ENCODE assay signal across 27 cellular contexts in the genomic region with DNA sequence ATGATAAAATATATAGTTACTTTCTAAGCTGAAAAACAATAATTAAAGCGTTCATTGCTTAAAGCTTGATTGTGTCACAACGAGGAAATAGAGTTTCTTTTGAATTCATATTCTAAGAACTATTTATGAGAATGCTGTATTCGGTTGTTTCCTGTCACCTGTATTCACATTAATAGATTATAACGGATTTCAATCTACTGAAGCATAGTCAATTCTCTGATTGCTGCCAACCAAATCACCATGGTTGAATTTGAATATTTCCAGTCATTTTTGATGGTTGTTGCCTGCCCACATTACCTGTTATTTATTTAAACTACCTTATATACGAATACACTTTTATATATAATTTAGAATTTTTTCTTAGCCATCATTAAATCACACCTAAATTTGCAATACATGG. TPM values are rescaled to one million over a fixed set of nuclear protein-coding genes. Genes with fewer than 3 reads are reported as not detected.
DNase-seq lines count a peak whose midpoint lies in the region; ATAC-seq, FAIRE-seq and TF ChIP-seq lines count a peak whose summit lies in the region.
"Had no signal": no experiment of that assay in that cellular context is flagged by ENCODE, and none has a peak within 500 bp of the region (broad histone marks: within the 10 kb centered on the region; RNA-seq: fewer than 3 reads in every experiment).

No MANE protein-coding gene starts in this region.

- H3K27ac ChIP-seq in A549 (no peak overlapping the region), K562 (ENCODE audit: extremely low read depth, low read depth, low read length) (no peak overlapping the region), psoas muscle (no peak overlapping the region)
- H3K27ac ChIP-seq in CD4-positive, alpha-beta T cell (ENCODE audit: low read depth, low read length) = no peak overlapping the region
- H3K27ac ChIP-seq: SJSA1 had no signal

- no peaks in the 10 kb centered on the region for H3K4me1 ChIP-seq in A549
- H3K4me1 ChIP-seq in K562 (replicated peaks in 1 of 2; ENCODE audit: control insufficient read depth in 2 of 2, insufficient read depth in 2 of 2, low read length in 2 of 2) = peaks cover 4 to 5% of the 10 kb centered on the region in 2 experiments; a peak in 4 of 5 replicates
- H3K4me1 ChIP-seq in psoas muscle = no peaks in the 10 kb centered on the region
- H3K4me1 ChIP-seq: HAP-1, SJSA1 had no signal

- intact Hi-C loops in CD4-positive, alpha-beta T cell (cut with DNase I, micrococcal nuclease) = no loop called here
- intact Hi-C loops in K562 (cut with micrococcal nuclease) (no loop called here), psoas muscle (cut with DNase I) (no loop called here)

- no peak for TF ChIP-seq CTCF in A549 (IDR thresholded peaks at IDR 0.05)
- TF ChIP-seq CTCF in CD4-positive, alpha-beta T cell (IDR thresholded peaks at IDR 0.05) = no peak
- no peak for TF ChIP-seq CTCF in K562 (IDR thresholded peaks at IDR 0.05 in 2 of 3, conservative IDR thresholded peaks at IDR 0.05 in 1 of 3; ENCODE audit: insufficient read depth in 2 of 3, low read depth in 1 of 3, low read length in 3 of 3)
- TF ChIP-seq CTCF in psoas muscle (IDR thresholded peaks at IDR 0.05) = no peak

- CTCF ChIA-PET in activated naive CD4-positive, alpha-beta T cell treated with anti-CD3 and anti-CD28 coated beads, Interleukin-2, amount 10 ng/mL, durations not matched to agents 7 days and 5 days (lab: Charles Lee) = no interaction called here
- CTCF ChIA-PET in A549 (lab: Yijun Ruan, JAX) = no interaction called here
- CTCF ChIA-PET in CD4-positive, alpha-beta T cell (lab: Charles Lee) = interaction anchor here (1.2 kb wide), 1 partner anchor 46 kb away, joined by 3 read pairs; no protein-coding TSS in a partner anchor
- CTCF ChIA-PET in K562 (lab: Yijun Ruan, JAX; ENCODE audit: low intra/inter-chr PET ratio) = no interaction called here

- H3K79me2 ChIP-seq in K562 (ENCODE audit: control insufficient read depth, insufficient read depth, low read length) = no peaks in the 10 kb centered on the region

- no peak for TF ChIP-seq EP300 in A549 (IDR thresholded peaks at IDR 0.05)
- no peak for TF ChIP-seq EP300 in K562 (IDR thresholded peaks at IDR 0.05; ENCODE audit: low read length)

- H3K4me2 ChIP-seq in A549 = no peak overlapping the region
- no peak overlapping the region for H3K4me2 ChIP-seq in K562 (ENCODE audit: insufficient read depth, low read length)

- H4K20me1 ChIP-seq in K562 (replicated peaks; ENCODE audit: control insufficient read depth, insufficient read depth, low read length) = no peaks in the 10 kb centered on the region; the same call in 1 of the 2 replicates

- peaks cover 89% of the 10 kb centered on the region for H3K4me1 Mint-ChIP-seq in activated naive CD4-positive, alpha-beta T cell treated with anti-CD3 and anti-CD28 coated beads, Interleukin-2, amount 10 ng/mL, durations not matched to agents 7 days and 5 days
- H3K4me1 Mint-ChIP-seq in CD4-positive, alpha-beta T cell (ENCODE audit: low read depth) = peaks cover 73% of the 10 kb centered on the region

- WGBS in A549 (ENCODE audit: missing lambda C conversion rate) = 18% methylated on average over 5 of the region's 5 CpGs
- 7% methylated on average over 5 of the region's 5 CpGs for WGBS in K562 (ENCODE audit: insufficient coverage, low coverage, missing lambda C conversion rate)
- WGBS in psoas muscle, 3 donors = 89 to 93% (median 91%) methylated on average over 5 of the region's 5 CpGs

- H3K36me3 ChIP-seq in K562 (ENCODE audit: control insufficient read depth, insufficient read depth, low read length) (no peaks in the 10 kb centered on the region), psoas muscle (ENCODE audit: insufficient read depth in 1 of 2, low read depth in 1 of 2) (no peaks in the 10 kb centered on the region)
- H3K36me3 ChIP-seq: HAP-1, SJSA1 had no signal

- H3K4me3 ChIP-seq in A549 = no peak overlapping the region
- no peak overlapping the region for H3K4me3 ChIP-seq in K562
- no peak overlapping the region for H3K4me3 ChIP-seq in psoas muscle
- H3K4me3 ChIP-seq: HAP-1, SJSA1 had no signal

- H3K9me1 ChIP-seq in K562 (ENCODE audit: control insufficient read depth, insufficient read depth, low read length) = no peaks in the 10 kb centered on the region

- TF ChIP-seq POLR2A in A549 (IDR thresholded peaks at IDR 0.05; ENCODE audit: low read length) (no peak), K562 (conservative IDR thresholded peaks at IDR 0.05) (no peak)

- BruUV-seq in K562 (replicated peaks; lab: Mats Ljungman, UMichigan) = no TSS peak

- FAIRE-seq in A549 (lab: Jason Lieb, UNC) = no peak
- no peak for FAIRE-seq in K562 (lab: Jason Lieb, UNC)
- FAIRE-seq: GM12891 had no signal

- peaks cover 5% of the 10 kb centered on the region for H3K9me3 Mint-ChIP-seq in activated naive CD4-positive, alpha-beta T cell treated with anti-CD3 and anti-CD28 coated beads, Interleukin-2, amount 10 ng/mL, durations not matched to agents 7 days and 5 days
- H3K9me3 Mint-ChIP-seq in CD4-positive, alpha-beta T cell = no peaks in the 10 kb centered on the region
- H3K9me3 Mint-ChIP-seq: HFFc6 had no signal

- H3K27me3 Mint-ChIP-seq in activated naive CD4-positive, alpha-beta T cell treated with anti-CD3 and anti-CD28 coated beads, Interleukin-2, amount 10 ng/mL, durations not matched to agents 7 days and 5 days = no peaks in the 10 kb centered on the region
- H3K27me3 Mint-ChIP-seq in CD4-positive, alpha-beta T cell = no peaks in the 10 kb centered on the region

- in situ Hi-C loops in K562 (cut with MboI) = no loop called here

- peaks cover 78% of the 10 kb centered on the region for H3K36me3 Mint-ChIP-seq in activated naive CD4-positive, alpha-beta T cell treated with anti-CD3 and anti-CD28 coated beads, Interleukin-2, amount 10 ng/mL, durations not matched to agents 7 days and 5 days
- H3K36me3 Mint-ChIP-seq in CD4-positive, alpha-beta T cell (ENCODE audit: low read depth) = no peaks in the 10 kb centered on the region

- TF ChIP-seq RAD21 in A549 (conservative IDR thresholded peaks at IDR 0.05 in 1 of 2, IDR thresholded peaks at IDR 0.05 in 1 of 2) (no peak), K562 (CRISPR knock-in tag; conservative IDR thresholded peaks at IDR 0.05 in 1 of 2, IDR thresholded peaks at IDR 0.05 in 1 of 2) (no peak)

- H2AFZ ChIP-seq in K562 (ENCODE audit: low read depth, low read length) = no peak overlapping the region

- H3K4me3 Mint-ChIP-seq in activated naive CD4-positive, alpha-beta T cell treated with anti-CD3 and anti-CD28 coated beads, Interleukin-2, amount 10 ng/mL, durations not matched to agents 7 days and 5 days = no peak overlapping the region
- no peak overlapping the region for H3K4me3 Mint-ChIP-seq in CD4-positive, alpha-beta T cell
- H3K4me3 Mint-ChIP-seq: HFFc6 had no signal

- peak overlapping the region; percentile 26 for H3K27ac Mint-ChIP-seq in activated naive CD4-positive, alpha-beta T cell treated with anti-CD3 and anti-CD28 coated beads, Interleukin-2, amount 10 ng/mL, durations not matched to agents 7 days and 5 days
- H3K27ac Mint-ChIP-seq in CD4-positive, alpha-beta T cell = peak overlapping the region; percentile 83
- H3K27ac Mint-ChIP-seq: HFFc6 had no signal

- no peak overlapping the region for H3K9ac ChIP-seq in K562 (ENCODE audit: insufficient read depth in 1 of 2, low read depth in 2 of 2, low read length in 2 of 2)

- DNase-seq in activated naive CD4-positive, alpha-beta T cell treated with anti-CD3 and anti-CD28 coated beads, Interleukin-2, amount 10 ng/mL, durations not matched to agents 7 days and 5 days = no peak
- DNase-seq in activated naive CD4-positive, alpha-beta T cell (lab: John Stamatoyannopoulos, UW) = no peak
- no peak for DNase-seq in A549 (ENCODE audit: low read depth in 1 of 2, low spot score in 1 of 2)
- DNase-seq in CD4-positive, alpha-beta T cell = no peak
- no peak for DNase-seq in K562 (ENCODE audit: extremely low read depth in 1 of 4, low spot score in 3 of 4)
- DNase-seq in HT-29 (ENCODE audit: low spot score) = no peak
- DNase-seq in psoas muscle = no peak
- DNase-seq: C1 segment of cervical spinal cord, Calu3, DMS79 treated with DMSO at 0.1 percent for 48 hours, GF-D8, GOT3, HFFc6, Karpas-422, NCI-H1092, NCI-H1417 treated with DMSO at 0.1 percent for 48 hours, NCI-H1694 treated with DMSO at 0.1 percent for 48 hours, NCI-H2081, NCI-H2227 treated with DMSO at 0.1 percent for 48 hours, NCI-H526 treated with DMSO at 0.1 percent for 48 hours, Right ventricle myocardium superior, RPMI8226 had no signal

- no peak for ATAC-seq in A549
- no peak for ATAC-seq in CD4-positive, alpha-beta T cell (ENCODE audit: poor library complexity)
- no peak for ATAC-seq in K562
- no peak for ATAC-seq in psoas muscle

- POLR2A ChIA-PET in A549 (lab: Yijun Ruan, JAX) (no interaction called here), K562 (lab: Yijun Ruan, JAX) (no interaction called here)
- POLR2A ChIA-PET in CD4-positive, alpha-beta T cell (lab: Charles Lee) = interaction anchor here (0.6 to 1.4 kb wide), 2 partner anchors 46 to 340 kb away, joined by 3 to 4 read pairs; no protein-coding TSS in a partner anchor

- H3K9me3 ChIP-seq in A549 (peaks cover 6% of the 10 kb centered on the region; the same call in 1 of the 3 replicates), K562 (replicated peaks; ENCODE audit: control insufficient read depth, insufficient read depth, low read depth, low read length) (no peaks in the 10 kb centered on the region), psoas muscle (peaks cover 5% of the 10 kb centered on the region)
- no peaks in the 10 kb centered on the region for H3K9me3 ChIP-seq in CD4-positive, alpha-beta T cell (ENCODE audit: control insufficient read depth, low read length)
- H3K9me3 ChIP-seq: HAP-1, SJSA1 had no signal

- H3K27me3 ChIP-seq in CD4-positive, alpha-beta T cell (ENCODE audit: control insufficient read depth, insufficient read depth, low read length) = no peaks in the 10 kb centered on the region
- H3K27me3 ChIP-seq in K562 (ENCODE audit: control insufficient read depth in 2 of 2, insufficient read depth in 2 of 2, low read length in 2 of 2) (peaks cover 7 to 12% of the 10 kb centered on the region in 2 experiments), psoas muscle (ENCODE audit: insufficient read depth in 3 of 3, low read length in 2 of 3) (no peaks in the 10 kb centered on the region)

RNA-seq across cellular contexts. Expression of a gene that starts 22.0 kb away (rescaled TPM):
- not detected in 2 replicates for polyA plus RNA-seq in A549 (2011; rRNA removed)
- not detected in 2 replicates for polyA plus RNA-seq in A549 (2012; cell fraction: cytosol; rRNA removed)
- polyA plus RNA-seq in A549 (2012; cell fraction: nucleus; rRNA removed) = not detected in 2 replicates
- polyA plus RNA-seq in A549 (2017; fragmentation: RNase III; extraction: RNeasy Plus Mini Kit Qiagen cat#74134 plus additional on column Dnase treatment) = not detected in 3 replicates
- not detected in 2 replicates for polyA minus RNA-seq in A549 (2011; rRNA and poly(A)+ RNA removed)
- total RNA-seq in CD4-positive, alpha-beta T cell = 1 to 10 TPM; 4.9 to 5.4 TPM
- total RNA-seq in K562 (2011; cell fraction: chromatin; rRNA removed; ENCODE audit: low replicate concordance) = not detected in 2 replicates
- total RNA-seq in K562 (2011; cell fraction: nucleolus; rRNA removed) = not detected in 2 replicates
- total RNA-seq in K562 (2011; cell fraction: nucleoplasm; rRNA removed) = not detected in 2 replicates
- total RNA-seq in K562 (2014; rRNA removed) = not detected in 2 replicates
- not detected in 2 replicates for total RNA-seq in K562 (2014; rRNA removed; fragmentation: Illumina TruSeq; extraction: Trizol)
- not detected in 2 replicates for total RNA-seq in K562 (2015; rRNA removed; fragmentation: Illumina TruSeq; extraction: Trizol)
- total RNA-seq in K562 (2021) = 0.95 and 1.1 TPM in 2 replicates
- polyA plus RNA-seq in K562 (2011; rRNA removed) = not detected in 2 replicates
- not detected in 2 replicates for polyA plus RNA-seq in K562 (2011; cell fraction: cytosol; rRNA removed)
- not detected in 2 replicates for polyA plus RNA-seq in K562 (2011; cell fraction: nucleus; rRNA removed)
- polyA plus RNA-seq in K562 (2012) = 0.03 and 0.19 TPM in 2 replicates
- not detected in 2 replicates for polyA plus RNA-seq in K562 (2014; fragmentation: Illumina TruSeq; extraction: Trizol)
- polyA plus RNA-seq in K562 (2014; fragmentation: Nextera tagmentation; extraction: Ambion mirVana) = not detected
- not detected in 2 replicates for polyA plus RNA-seq in K562 (2014; rRNA removed)
- not detected in 2 replicates for polyA minus RNA-seq in K562 (2011; rRNA and poly(A)+ RNA removed)
- not detected in 2 replicates for polyA minus RNA-seq in K562 (2011; cell fraction: cytosol; rRNA and poly(A)+ RNA removed)
- not detected in 2 replicates for polyA minus RNA-seq in K562 (2011; cell fraction: nucleus; rRNA and poly(A)+ RNA removed)
- not detected in 2 replicates for total RNA-seq in HT-29 (2014; rRNA removed; shearing (Covaris generic))
- 1 to 10 TPM in 1 of 4 donors, under 1 TPM in 3; 0.13 to 1.8 (median 0.73) TPM for total RNA-seq in psoas muscle
- under 1 TPM; 0.08 to 0.20 (median 0.12) TPM for polyA plus RNA-seq in psoas muscle
- total RNA-seq: A673, Calu3, HFFc6, NCI-H460, SJSA1 had no signal

RNA-seq across cellular contexts. Expression of a gene that starts 48.6 kb away (rescaled TPM):
- polyA plus RNA-seq in A549 (2011; rRNA removed) = 68.0 and 75.2 TPM in 2 replicates
- polyA plus RNA-seq in A549 (2012; cell fraction: cytosol; rRNA removed) = 42.8 and 47.4 TPM in 2 replicates
- 52.2 and 80.4 TPM in 2 replicates for polyA plus RNA-seq in A549 (2012; cell fraction: nucleus; rRNA removed)
- polyA plus RNA-seq in A549 (2017; fragmentation: RNase III; extraction: RNeasy Plus Mini Kit Qiagen cat#74134 plus additional on column Dnase treatment) = 121 to 131 TPM (median 124 TPM) in 3 replicates
- 20.4 and 25.5 TPM in 2 replicates for polyA minus RNA-seq in A549 (2011; rRNA and poly(A)+ RNA removed)
- total RNA-seq in CD4-positive, alpha-beta T cell = 100 to 1,000 TPM; 143 to 150 TPM
- total RNA-seq in K562 (2011; cell fraction: chromatin; rRNA removed; ENCODE audit: low replicate concordance) = 96.3 and 236 TPM in 2 replicates
- 32.2 and 43.0 TPM in 2 replicates for total RNA-seq in K562 (2011; cell fraction: nucleolus; rRNA removed)
- 66.7 and 73.8 TPM in 2 replicates for total RNA-seq in K562 (2011; cell fraction: nucleoplasm; rRNA removed)
- 82.8 and 86.5 TPM in 2 replicates for total RNA-seq in K562 (2014; rRNA removed)
- total RNA-seq in K562 (2014; rRNA removed; fragmentation: Illumina TruSeq; extraction: Trizol) = 124 and 148 TPM in 2 replicates
- total RNA-seq in K562 (2015; rRNA removed; fragmentation: Illumina TruSeq; extraction: Trizol) = 123 and 125 TPM in 2 replicates
- total RNA-seq in K562 (2021) = 144 and 145 TPM in 2 replicates
- polyA plus RNA-seq in K562 (2011; rRNA removed) = 51.7 and 53.2 TPM in 2 replicates
- polyA plus RNA-seq in K562 (2011; cell fraction: cytosol; rRNA removed) = 15.8 and 25.6 TPM in 2 replicates
- polyA plus RNA-seq in K562 (2011; cell fraction: nucleus; rRNA removed) = 113 and 117 TPM in 2 replicates
- polyA plus RNA-seq in K562 (2012) = 102 and 131 TPM in 2 replicates
- 194 and 217 TPM in 2 replicates for polyA plus RNA-seq in K562 (2014; fragmentation: Illumina TruSeq; extraction: Trizol)
- 10 to 100 TPM; 23.6 to 25.8 TPM for polyA plus RNA-seq in K562 (2014; fragmentation: Nextera tagmentation; extraction: Ambion mirVana)
- polyA plus RNA-seq in K562 (2014; rRNA removed) = 139 and 141 TPM in 2 replicates
- 33.3 and 36.7 TPM in 2 replicates for polyA minus RNA-seq in K562 (2011; rRNA and poly(A)+ RNA removed)
- 27.6 and 31.4 TPM in 2 replicates for polyA minus RNA-seq in K562 (2011; cell fraction: cytosol; rRNA and poly(A)+ RNA removed)
- 27.5 and 50.4 TPM in 2 replicates for polyA minus RNA-seq in K562 (2011; cell fraction: nucleus; rRNA and poly(A)+ RNA removed)
- 47.7 and 48.7 TPM in 2 replicates for total RNA-seq in HT-29 (2014; rRNA removed; shearing (Covaris generic))
- total RNA-seq in psoas muscle = 100 to 1,000 TPM in 1 of 4 donors, 10 to 100 TPM in 3; 74.4 to 104 (median 86.5) TPM
- 100 to 1,000 TPM in 2 of 3 donors, 10 to 100 TPM in 1; 76.0 to 157 (median 110) TPM for polyA plus RNA-seq in psoas muscle
